8 cellular contexts compared by ENCODE assay signal in the genomic region with DNA sequence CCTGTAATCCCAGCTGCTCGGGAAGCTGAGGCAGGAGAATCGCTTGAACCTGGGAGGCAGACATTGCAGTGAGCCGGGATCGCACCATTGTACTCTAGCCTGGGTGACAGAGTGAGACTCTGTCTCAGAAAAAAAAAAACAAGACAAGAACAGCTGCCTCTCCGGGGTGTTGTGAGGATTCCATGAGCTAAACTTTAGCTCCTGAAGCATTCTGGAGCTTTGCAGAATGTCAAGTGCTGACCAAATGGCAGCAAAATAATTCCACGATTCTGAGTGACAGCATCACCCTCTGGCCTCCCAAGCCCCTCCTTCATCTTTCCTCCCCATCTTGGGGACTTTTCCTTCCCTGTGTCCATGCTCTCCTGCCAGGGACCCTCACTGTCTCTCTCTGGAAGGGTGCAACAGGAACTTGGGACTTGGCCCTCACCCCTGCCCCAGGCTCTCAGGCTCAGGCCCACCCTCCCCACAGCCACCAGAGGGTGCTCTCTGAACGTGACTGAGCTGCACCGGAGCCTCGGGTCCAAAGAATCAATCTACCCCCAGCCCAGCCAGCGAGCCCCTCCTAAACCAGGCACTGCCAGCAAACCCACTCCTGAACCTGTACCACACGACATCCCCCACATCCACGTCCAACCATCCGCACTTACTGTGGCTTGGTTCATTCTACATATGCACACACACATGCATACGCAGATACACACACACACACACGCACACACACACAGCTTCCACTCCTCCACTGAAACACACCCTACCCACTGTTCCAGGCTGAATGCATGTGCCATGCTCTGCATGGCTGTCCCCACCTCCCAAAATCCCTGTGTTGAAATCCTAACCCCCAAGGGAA. TPM values are rescaled to one million over a fixed set of nuclear protein-coding genes. Genes with fewer than 3 reads are reported as not detected.
DNase-seq lines count a peak whose midpoint lies in the region; ATAC-seq and TF ChIP-seq lines count a peak whose summit lies in the region.

No MANE protein-coding gene starts in this region.

- H3K27ac ChIP-seq in CD4-positive, alpha-beta memory T cell (ENCODE audit: low read depth, low read length): peak overlapping the region; percentile 47
- H3K27ac ChIP-seq in mucosa of rectum (ENCODE audit: low read depth in 2 of 2, low read length in 2 of 2) (peak overlapping the region; percentile 67 to 72), substantia nigra (ENCODE audit: low read depth, low read length, poor library complexity, severe bottlenecking) (peak overlapping the region; percentile 26)

- peak overlapping the region; percentile 36 to 42 for H3K4me3 ChIP-seq in CD4-positive, alpha-beta memory T cell (ENCODE audit: low read length in 2 of 2)
- H3K4me3 ChIP-seq in choroid plexus epithelial cell (ENCODE audit: low read depth, low read length) (no peak overlapping the region), mucosa of rectum (ENCODE audit: low read length in 2 of 2) (peak overlapping the region in 1 of 2 donors; percentile 27)

- H3K27ac Mint-ChIP-seq in CD4-positive, alpha-beta memory T cell: peak overlapping the region; percentile 84 to 97 (median 93)

- peaks cover 0 to 2% of the 10 kb centered on the region in 2 donors for H3K36me3 Mint-ChIP-seq in CD4-positive, alpha-beta memory T cell

- no peaks in the 10 kb centered on the region for H3K36me3 ChIP-seq in CD4-positive, alpha-beta memory T cell (ENCODE audit: insufficient read depth, low read length)
- H3K36me3 ChIP-seq in mucosa of rectum (ENCODE audit: control insufficient read depth in 2 of 2, insufficient read depth in 2 of 2, low read length in 2 of 2): peaks cover 0 to 7% of the 10 kb centered on the region in 2 donors

- no peaks in the 10 kb centered on the region for H3K27me3 ChIP-seq in CD4-positive, alpha-beta memory T cell (ENCODE audit: insufficient read depth, low read length)
- H3K27me3 ChIP-seq in mucosa of rectum (ENCODE audit: control insufficient read depth in 2 of 2, insufficient read depth in 2 of 2, low read length in 2 of 2): no peaks in the 10 kb centered on the region

- ATAC-seq in activated CD4-positive, CD25-positive, alpha-beta regulatory T cell treated with anti-CD3 and anti-CD28 coated beads, Interleukin-2, amount 50 U/mL, for 24 hours: peak; percentile 54 to 65
- ATAC-seq in GM19395 (IDR thresholded peaks at IDR 0.05; ENCODE audit: unreplicated experiment) (no peak), HG03175 (IDR thresholded peaks at IDR 0.05; ENCODE audit: unreplicated experiment) (no peak)

- peak overlapping the region; percentile 27 to 92 (median 81) for H3K4me3 Mint-ChIP-seq in CD4-positive, alpha-beta memory T cell

- intact Hi-C loops in CD4-positive, alpha-beta memory T cell (cut with micrococcal nuclease): loop anchor here (1.0 kb wide), 6 partner anchors 11 to 127 kb away; a partner anchor contains a TSS

- peaks cover 22% of the 10 kb centered on the region for H3K4me1 ChIP-seq in CD4-positive, alpha-beta memory T cell (ENCODE audit: insufficient read depth, low read length)
- peaks cover 39 to 45% of the 10 kb centered on the region in 2 donors for H3K4me1 ChIP-seq in mucosa of rectum (ENCODE audit: control insufficient read depth in 2 of 2, insufficient read depth in 2 of 2, low read length in 2 of 2)

- DNase-seq in CD4-positive, alpha-beta memory T cell: peak; percentile 72 to 76 (median 74)
- DNase-seq in HT1080 (ENCODE audit: low read depth) (peak; percentile 43), choroid plexus epithelial cell (ENCODE audit: low read depth) (peak; percentile 48), substantia nigra (lab: John Stamatoyannopoulos, UW) (peak in 10 of 49 donors; percentile 6 to 24 (median 15))

- peaks cover 8 to 31% (median 20%) of the 10 kb centered on the region in 4 donors for H3K4me1 Mint-ChIP-seq in CD4-positive, alpha-beta memory T cell

- peak overlapping the region in 1 of 2 donors; percentile 34 for H3K9ac ChIP-seq in mucosa of rectum (ENCODE audit: low read depth in 1 of 2, low read length in 2 of 2)

- peak; percentile 89 for TF ChIP-seq CTCF in choroid plexus epithelial cell (conservative IDR thresholded peaks at IDR 0.05; ENCODE audit: low read depth, low read length)

- H3K9me3 ChIP-seq in CD4-positive, alpha-beta memory T cell (ENCODE audit: control insufficient read depth in 1 of 2, low read length in 2 of 2): no peaks in the 10 kb centered on the region
- H3K9me3 ChIP-seq in mucosa of rectum (ENCODE audit: control insufficient read depth in 2 of 2, low read length in 2 of 2): no peaks in the 10 kb centered on the region

- POLR2A ChIA-PET in CD4-positive, alpha-beta memory T cell (lab: Charles Lee; ENCODE audit: partially characterized antibody): interaction anchor here (1.0 to 3.8 kb wide), 11 partner anchors 12 to 143 kb away, joined by 3 to 64 read pairs (median 3); a partner anchor contains a TSS

- H3K9me3 Mint-ChIP-seq in CD4-positive, alpha-beta memory T cell: no peaks in the 10 kb centered on the region

- CTCF ChIA-PET in CD4-positive, alpha-beta memory T cell (lab: Charles Lee; ENCODE audit: partially characterized antibody): interaction anchor here (0.6 to 4.5 kb wide), 22 partner anchors 13 to 207 kb away, joined by 3 to 173 read pairs (median 6); a partner anchor contains a TSS

- H3K27me3 Mint-ChIP-seq in CD4-positive, alpha-beta memory T cell: no peaks in the 10 kb centered on the region

RNA-seq across cellular contexts. Expression of a gene that starts 45.7 kb away (rescaled TPM):
- total RNA-seq in CD4-positive, alpha-beta memory T cell: 1 to 10 TPM; 2.7 to 3.1 TPM
- 1 to 10 TPM; 6.5 to 7.4 TPM for polyA plus RNA-seq in CD4-positive, alpha-beta memory T cell
- 101 and 179 TPM in 2 replicates for total RNA-seq in HT1080 (2014; rRNA removed; shearing (Covaris generic))
- 251 and 252 TPM in 2 replicates for polyA plus RNA-seq in HT1080 (2015; cell fraction: cytosol; rRNA removed)
- polyA plus RNA-seq in HT1080 (2015; cell fraction: nucleus; rRNA removed): 169 and 180 TPM in 2 replicates

Comparison
In these comparisons a context has a peak if more than half of its experiments do, and no peak if none do; other contexts are left out.
1. ATAC-seq: peak in activated CD4-positive, CD25-positive, alpha-beta regulatory T cell treated with anti-CD3 and anti-CD28 coated beads, Interleukin-2, amount 50 U/mL, for 24 hours (2 of 2); none in GM19395 (single experiment) and HG03175 (single experiment).
2. RNA of a gene that starts 45.7 kb away (total RNA-seq): 101 to 179 TPM in HT1080; 2.7 to 3.1 TPM in CD4-positive, alpha-beta memory T cell; every median in the first group is over 10 times any median in the second.
3. Peak in every context shown above with its lines, with median percentiles within 50 percentile points of each other: H3K27ac ChIP-seq.